17 cellular contexts compared by ENCODE assay signal in the genomic region with DNA sequence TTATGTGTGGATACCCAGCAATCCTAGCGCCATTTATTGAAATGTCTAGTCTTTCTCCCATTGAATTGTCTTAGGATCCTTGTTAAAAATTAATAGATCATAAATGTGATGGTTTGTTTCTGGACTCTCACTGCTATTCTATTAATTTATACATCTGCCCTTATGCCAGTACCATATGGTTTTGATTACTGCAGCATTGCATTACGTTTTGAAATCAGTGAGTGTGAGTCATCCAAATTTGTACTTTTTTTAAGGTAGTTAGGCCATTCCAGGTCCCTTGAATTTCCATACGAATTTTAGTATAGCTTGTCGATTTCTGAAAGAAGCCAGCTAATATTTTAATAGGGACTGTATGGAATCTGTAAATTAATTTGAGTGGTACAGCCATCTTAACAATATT.
A peak's percentile ranks its signal among the peaks of the same experiment; 100 is the strongest.
DNase-seq lines count a peak whose midpoint lies in the region; ATAC-seq and TF ChIP-seq lines count a peak whose summit lies in the region.
"Had no signal": no experiment of that assay in that cellular context is flagged by ENCODE, and none has a peak within 500 bp of the region (broad histone marks: within the 10 kb centered on the region; RNA-seq: fewer than 3 reads in every experiment).

No MANE protein-coding gene starts in this region.

- no peak for TF ChIP-seq EP300 in SK-N-SH (IDR thresholded peaks at IDR 0.05; ENCODE audit: borderline replicate concordance in 1 of 2, low read depth in 1 of 2, low read length in 1 of 2)

- H3K4me1 ChIP-seq in SK-N-SH (ENCODE audit: control insufficient read depth in 1 of 2, insufficient read depth in 2 of 2, low read depth in 1 of 2, low read length in 1 of 2), result no peaks in the 10 kb centered on the region; a peak in 1 of 4 replicates
- no peaks in the 10 kb centered on the region for H3K4me1 ChIP-seq in osteoblast (ENCODE audit: insufficient read depth, low read length)
- H3K4me1 ChIP-seq: Peyer's patch had no signal

- no peaks in the 10 kb centered on the region for H3K9me2 ChIP-seq in SK-N-SH

- H3K9me3 ChIP-seq in SK-N-SH (no peaks in the 10 kb centered on the region), osteoblast (ENCODE audit: low read depth, low read length) (no peaks in the 10 kb centered on the region)
- H3K9me3 ChIP-seq: Peyer's patch had no signal

- DNase-seq in GM03348 (ENCODE audit: low spot score) (peak; percentile 3), SK-N-SH (no peak), fibroblast of peridontal ligament (ENCODE audit: extremely low read depth) (peak; percentile 79), osteoblast (ENCODE audit: insufficient read length, low spot score, missing footprints) (peak; percentile 42), RKO (ENCODE audit: low spot score) (no peak)
- DNase-seq: GF-D8; GOT3; KG1; NCI-H1417 treated with DMSO at 0.1 percent for 48 hours; NCI-H187 treated with DMSO at 0.1 percent for 48 hours; NCI-H748 treated with DMSO at 0.1 percent for 48 hours; NK-92 treated with Interleukin-12 subunit alpha and Interleukin-12 subunit beta, amount 100 ng/mL, for 24 hours; Peyer's patch; Right ventricle myocardium superior had no signal

- no peaks in the 10 kb centered on the region for H3F3A ChIP-seq in SK-N-SH (replicated peaks; ENCODE audit: insufficient read depth)

- no peak for TF ChIP-seq RAD21 in SK-N-SH (IDR thresholded peaks at IDR 0.05; ENCODE audit: low read length)

- WGBS in SK-N-SH (ENCODE audit: low lambda C conversion rate), result 19% methylated on average over 4 of the region's 4 CpGs

- no peak overlapping the region for H3K4me2 ChIP-seq in SK-N-SH
- H3K4me2 ChIP-seq in osteoblast (ENCODE audit: insufficient read depth, low read length), result no peak overlapping the region

- no peak overlapping the region for H3K9ac ChIP-seq in SK-N-SH

- ATAC-seq in HG02642 (IDR thresholded peaks at IDR 0.05; ENCODE audit: poor library complexity, unreplicated experiment), result no peak
- no peak for ATAC-seq in HG02970 (IDR thresholded peaks at IDR 0.05; ENCODE audit: low FRiP score, unreplicated experiment)
- ATAC-seq: HCT116 had no signal

- H4K20me1 ChIP-seq in SK-N-SH (ENCODE audit: insufficient read depth) (no peaks in the 10 kb centered on the region), osteoblast (ENCODE audit: insufficient read depth, low read length) (no peaks in the 10 kb centered on the region)

- no peak overlapping the region for H3K4me3 ChIP-seq in SK-N-SH (ENCODE audit: low read depth in 2 of 2, low read length in 1 of 2)
- H3K4me3 ChIP-seq in osteoblast (ENCODE audit: insufficient read depth, low read length), result no peak overlapping the region
- H3K4me3 ChIP-seq: Peyer's patch had no signal

- CTCF ChIA-PET in SK-N-SH (lab: Yijun Ruan, JAX), result interaction anchor here (0.7 kb wide), 1 partner anchor 537 kb away, joined by 3 read pairs; no protein-coding TSS in a partner anchor

- H3K79me2 ChIP-seq in SK-N-SH (ENCODE audit: insufficient read depth), result no peaks in the 10 kb centered on the region
- H3K79me2 ChIP-seq in osteoblast (ENCODE audit: insufficient read depth, low read length), result no peaks in the 10 kb centered on the region

- H3K27me3 ChIP-seq in SK-N-SH (ENCODE audit: insufficient read depth), result no peaks in the 10 kb centered on the region
- H3K27me3 ChIP-seq in osteoblast (ENCODE audit: insufficient read depth, low read length), result no peaks in the 10 kb centered on the region
- H3K27me3 ChIP-seq: Peyer's patch had no signal

- H3K27ac ChIP-seq in SK-N-SH (ENCODE audit: low read depth in 2 of 2, low read length in 1 of 2), result no peak overlapping the region
- H3K27ac ChIP-seq in osteoblast (ENCODE audit: low read depth, low read length), result no peak overlapping the region
- H3K27ac ChIP-seq: Peyer's patch had no signal

- POLR2A ChIA-PET in SK-N-SH (lab: Yijun Ruan, JAX), result no interaction called here

- H2AFZ ChIP-seq in SK-N-SH (ENCODE audit: low read depth) (no peak overlapping the region), osteoblast (ENCODE audit: low read length) (no peak overlapping the region)

- no peaks in the 10 kb centered on the region for H3K36me3 ChIP-seq in SK-N-SH (replicated peaks in 1 of 2; ENCODE audit: control insufficient read depth in 1 of 2, insufficient read depth in 2 of 2, low read length in 1 of 2)
- H3K36me3 ChIP-seq in osteoblast (ENCODE audit: insufficient read depth, low read length), result no peaks in the 10 kb centered on the region
- H3K36me3 ChIP-seq: Peyer's patch had no signal

- no peak for TF ChIP-seq CTCF in SK-N-SH (IDR thresholded peaks at IDR 0.05)
- TF ChIP-seq CTCF in osteoblast (IDR thresholded peaks at IDR 0.05; ENCODE audit: extremely low read depth, low read depth, low read length), result no peak

TF ChIP-seq in SK-N-SH, 30 proteins besides CTCF, POLR2A, EP300 and RAD21:
- TF ChIP-seq TAF1 (IDR thresholded peaks at IDR 0.05; ENCODE audit: borderline replicate concordance, low read depth, low read length) (no peak), FOXJ3 (CRISPR knock-in tag; IDR thresholded peaks at IDR 0.05) (no peak), CHD2 (IDR thresholded peaks at IDR 0.05; ENCODE audit: low read length, partially characterized antibody) (no peak), NRF1 (IDR thresholded peaks at IDR 0.05; ENCODE audit: low read depth, low read length) (no peak), ELF1 (IDR thresholded peaks at IDR 0.05) (no peak), GATA2 (CRISPR knock-in tag; IDR thresholded peaks at IDR 0.05) (no peak), NFIC (IDR thresholded peaks at IDR 0.05; ENCODE audit: borderline replicate concordance) (no peak), FOXM1 (IDR thresholded peaks at IDR 0.05; ENCODE audit: low read depth) (no peak), MXI1 (IDR thresholded peaks at IDR 0.05; ENCODE audit: low read depth, low read length) (no peak), FOSL2 (IDR thresholded peaks at IDR 0.05; ENCODE audit: borderline replicate concordance, low read depth) (peak; percentile 54; the same call in 1 of the 2 replicates), SIN3A (IDR thresholded peaks at IDR 0.05; ENCODE audit: borderline replicate concordance, low read depth, low read length) (no peak), JUND (IDR thresholded peaks at IDR 0.05) (peak; percentile 31; the same call in 1 of the 2 replicates), RFX5 (IDR thresholded peaks at IDR 0.05; ENCODE audit: low read length) (no peak), YY1 (IDR thresholded peaks at IDR 0.05; ENCODE audit: low read depth) (no peak), TCF12 (IDR thresholded peaks at IDR 0.05) (peak; percentile 93), SMC3 (IDR thresholded peaks at IDR 0.05; ENCODE audit: low read depth, low read length) (no peak)
- TF ChIP-seq, protein P1, sequence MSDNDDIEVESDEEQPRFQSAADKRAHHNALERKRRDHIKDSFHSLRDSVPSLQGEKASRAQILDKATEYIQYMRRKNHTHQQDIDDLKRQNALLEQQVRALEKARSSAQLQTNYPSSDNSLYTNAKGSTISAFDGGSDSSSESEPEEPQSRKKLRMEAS (IDR thresholded peaks at IDR 0.05; ENCODE audit: low read depth), result no peak
- TF ChIP-seq, protein P2, sequence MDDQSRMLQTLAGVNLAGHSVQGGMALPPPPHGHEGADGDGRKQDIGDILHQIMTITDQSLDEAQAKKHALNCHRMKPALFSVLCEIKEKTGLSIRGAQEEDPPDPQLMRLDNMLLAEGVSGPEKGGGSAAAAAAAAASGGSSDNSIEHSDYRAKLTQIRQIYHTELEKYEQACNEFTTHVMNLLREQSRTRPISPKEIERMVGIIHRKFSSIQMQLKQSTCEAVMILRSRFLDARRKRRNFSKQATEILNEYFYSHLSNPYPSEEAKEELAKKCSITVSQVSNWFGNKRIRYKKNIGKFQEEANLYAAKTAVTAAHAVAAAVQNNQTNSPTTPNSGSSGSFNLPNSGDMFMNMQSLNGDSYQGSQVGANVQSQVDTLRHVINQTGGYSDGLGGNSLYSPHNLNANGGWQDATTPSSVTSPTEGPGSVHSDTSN (IDR thresholded peaks at IDR 0.05), result peak; percentile 29; the same call in 1 of the 2 replicates
- TF ChIP-seq, protein P3, sequence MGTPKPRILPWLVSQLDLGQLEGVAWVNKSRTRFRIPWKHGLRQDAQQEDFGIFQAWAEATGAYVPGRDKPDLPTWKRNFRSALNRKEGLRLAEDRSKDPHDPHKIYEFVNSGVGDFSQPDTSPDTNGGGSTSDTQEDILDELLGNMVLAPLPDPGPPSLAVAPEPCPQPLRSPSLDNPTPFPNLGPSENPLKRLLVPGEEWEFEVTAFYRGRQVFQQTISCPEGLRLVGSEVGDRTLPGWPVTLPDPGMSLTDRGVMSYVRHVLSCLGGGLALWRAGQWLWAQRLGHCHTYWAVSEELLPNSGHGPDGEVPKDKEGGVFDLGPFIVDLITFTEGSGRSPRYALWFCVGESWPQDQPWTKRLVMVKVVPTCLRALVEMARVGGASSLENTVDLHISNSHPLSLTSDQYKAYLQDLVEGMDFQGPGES (IDR thresholded peaks at IDR 0.05; ENCODE audit: low read depth, low read length), result no peak
- TF ChIP-seq, protein P4, sequence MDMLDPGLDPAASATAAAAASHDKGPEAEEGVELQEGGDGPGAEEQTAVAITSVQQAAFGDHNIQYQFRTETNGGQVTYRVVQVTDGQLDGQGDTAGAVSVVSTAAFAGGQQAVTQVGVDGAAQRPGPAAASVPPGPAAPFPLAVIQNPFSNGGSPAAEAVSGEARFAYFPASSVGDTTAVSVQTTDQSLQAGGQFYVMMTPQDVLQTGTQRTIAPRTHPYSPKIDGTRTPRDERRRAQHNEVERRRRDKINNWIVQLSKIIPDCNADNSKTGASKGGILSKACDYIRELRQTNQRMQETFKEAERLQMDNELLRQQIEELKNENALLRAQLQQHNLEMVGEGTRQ (IDR thresholded peaks at IDR 0.05; ENCODE audit: borderline replicate concordance, low read depth, low read length), result no peak
- TF ChIP-seq, protein P5, sequence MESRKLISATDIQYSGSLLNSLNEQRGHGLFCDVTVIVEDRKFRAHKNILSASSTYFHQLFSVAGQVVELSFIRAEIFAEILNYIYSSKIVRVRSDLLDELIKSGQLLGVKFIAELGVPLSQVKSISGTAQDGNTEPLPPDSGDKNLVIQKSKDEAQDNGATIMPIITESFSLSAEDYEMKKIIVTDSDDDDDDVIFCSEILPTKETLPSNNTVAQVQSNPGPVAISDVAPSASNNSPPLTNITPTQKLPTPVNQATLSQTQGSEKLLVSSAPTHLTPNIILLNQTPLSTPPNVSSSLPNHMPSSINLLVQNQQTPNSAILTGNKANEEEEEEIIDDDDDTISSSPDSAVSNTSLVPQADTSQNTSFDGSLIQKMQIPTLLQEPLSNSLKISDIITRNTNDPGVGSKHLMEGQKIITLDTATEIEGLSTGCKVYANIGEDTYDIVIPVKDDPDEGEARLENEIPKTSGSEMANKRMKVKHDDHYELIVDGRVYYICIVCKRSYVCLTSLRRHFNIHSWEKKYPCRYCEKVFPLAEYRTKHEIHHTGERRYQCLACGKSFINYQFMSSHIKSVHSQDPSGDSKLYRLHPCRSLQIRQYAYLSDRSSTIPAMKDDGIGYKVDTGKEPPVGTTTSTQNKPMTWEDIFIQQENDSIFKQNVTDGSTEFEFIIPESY (IDR thresholded peaks at IDR 0.05; ENCODE audit: borderline replicate concordance, low read depth), result no peak
TF ChIP-seq in SK-N-SH: peak in this region for 4.

Comparison
In these comparisons a context has a peak if more than half of its experiments do, and no peak if none do; other contexts are left out.
1. DNase-seq: peak in GM03348 (single experiment), fibroblast of peridontal ligament (single experiment) and osteoblast (single experiment); none in SK-N-SH (single experiment) and RKO (single experiment).